9 cellular contexts compared by ENCODE assay signal in genomic region chr1:95384570-95384969, GRCh38.
DNase-seq lines count a peak whose midpoint lies in the region; ATAC-seq, FAIRE-seq and TF ChIP-seq lines count a peak whose summit lies in the region.
"Had no signal": no experiment of that assay in that cellular context is flagged by ENCODE, and none has a peak within 500 bp of the region (broad histone marks: within the 10 kb centered on the region; RNA-seq: fewer than 3 reads in every experiment).

No MANE protein-coding gene starts in this region.

- H3K27me3 ChIP-seq in K562 (ENCODE audit: control insufficient read depth in 2 of 2, insufficient read depth in 2 of 2, low read length in 2 of 2): no peaks in the 10 kb centered on the region

- no peaks in the 10 kb centered on the region for H3K4me1 ChIP-seq in K562 (replicated peaks in 1 of 2; ENCODE audit: control insufficient read depth in 2 of 2, insufficient read depth in 2 of 2, low read length in 2 of 2)

- H3K9ac ChIP-seq in K562 (ENCODE audit: insufficient read depth in 1 of 2, low read depth in 2 of 2, low read length in 2 of 2): no peak overlapping the region

- FAIRE-seq in K562 (lab: Jason Lieb, UNC): peak; percentile 32
- FAIRE-seq: A204.1 had no signal

- intact Hi-C loops in activated CD4-positive, alpha-beta T cell treated with anti-CD3 and anti-CD28 coated beads for 36 hours (cut with DNase I, micrococcal nuclease): no loop called here
- intact Hi-C loops in K562 (cut with micrococcal nuclease): no loop called here

- no peaks in the 10 kb centered on the region for H3K9me1 ChIP-seq in K562 (ENCODE audit: control insufficient read depth, insufficient read depth, low read length)

- no peak overlapping the region for H2AFZ ChIP-seq in K562 (ENCODE audit: low read depth, low read length)

- TF ChIP-seq EP300 in K562 (IDR thresholded peaks at IDR 0.05; ENCODE audit: low read length): no peak

- H3K36me3 ChIP-seq in K562 (ENCODE audit: control insufficient read depth, insufficient read depth, low read length): no peaks in the 10 kb centered on the region

- no peak overlapping the region for H3K4me3 Mint-ChIP-seq in activated CD4-positive, alpha-beta T cell treated with anti-CD3 and anti-CD28 coated beads for 36 hours

- H3K4me3 ChIP-seq in K562: no peak overlapping the region

- no peaks in the 10 kb centered on the region for H3K79me2 ChIP-seq in K562 (ENCODE audit: control insufficient read depth, insufficient read depth, low read length)

- BruUV-seq in K562 (replicated peaks; lab: Mats Ljungman, UMichigan): no TSS peak

- H3K9me3 Mint-ChIP-seq in activated CD4-positive, alpha-beta T cell treated with anti-CD3 and anti-CD28 coated beads for 36 hours (ENCODE audit: low read depth): no peaks in the 10 kb centered on the region

- in situ Hi-C loops in K562 (cut with MboI): no loop called here

- no peaks in the 10 kb centered on the region for H3K36me3 Mint-ChIP-seq in activated CD4-positive, alpha-beta T cell treated with anti-CD3 and anti-CD28 coated beads for 36 hours (ENCODE audit: low read depth)

- H3K27ac Mint-ChIP-seq in activated CD4-positive, alpha-beta T cell treated with anti-CD3 and anti-CD28 coated beads for 36 hours: no peak overlapping the region

- CTCF ChIA-PET in activated CD4-positive, alpha-beta T cell treated with anti-CD3 and anti-CD28 coated beads for 36 hours (lab: Charles Lee): no interaction called here
- CTCF ChIA-PET in K562 (lab: Yijun Ruan, JAX; ENCODE audit: low intra/inter-chr PET ratio): no interaction called here

- no peaks in the 10 kb centered on the region for H3K27me3 Mint-ChIP-seq in activated CD4-positive, alpha-beta T cell treated with anti-CD3 and anti-CD28 coated beads for 36 hours

- peak; percentile 42 for DNase-seq in activated CD4-positive, alpha-beta T cell treated with anti-CD3 and anti-CD28 coated beads for 36 hours
- DNase-seq in activated CD4-positive, alpha-beta T cell treated with anti-CD3 and anti-CD28 coated beads, Interleukin-2, amount 50 U/mL, for 1 hour: no peak
- DNase-seq in LoVo (ENCODE audit: low spot score): peak; percentile 46
- peak; percentile 18 to 54 (median 29) for DNase-seq in K562 (ENCODE audit: extremely low read depth in 1 of 4, low spot score in 3 of 4)
- peak; percentile 11 for DNase-seq in myocyte (ENCODE audit: low read depth)
- DNase-seq in activated CD4-positive, CD25-positive, alpha-beta regulatory T cell (lab: John Stamatoyannopoulos, UW): no peak
- no peak for DNase-seq in activated gamma-delta T cell (lab: John Stamatoyannopoulos, UW)

- no peaks in the 10 kb centered on the region for H3K4me1 Mint-ChIP-seq in activated CD4-positive, alpha-beta T cell treated with anti-CD3 and anti-CD28 coated beads for 36 hours

- POLR2A ChIA-PET in activated CD4-positive, alpha-beta T cell treated with anti-CD3 and anti-CD28 coated beads for 36 hours (lab: Charles Lee): no interaction called here
- POLR2A ChIA-PET in K562 (lab: Yijun Ruan, JAX): no interaction called here

- no peak for TF ChIP-seq CTCF in K562 (IDR thresholded peaks at IDR 0.05 in 2 of 3, conservative IDR thresholded peaks at IDR 0.05 in 1 of 3; ENCODE audit: insufficient read depth in 2 of 3, low read depth in 1 of 3, low read length in 3 of 3)

- no peak overlapping the region for H3K4me2 ChIP-seq in K562 (ENCODE audit: insufficient read depth, low read length)

- H3K9me3 ChIP-seq in K562 (replicated peaks; ENCODE audit: control insufficient read depth, insufficient read depth, low read depth, low read length): no peaks in the 10 kb centered on the region

- no peak overlapping the region for H3K27ac ChIP-seq in K562 (ENCODE audit: extremely low read depth, low read depth, low read length)

- no peaks in the 10 kb centered on the region for H4K20me1 ChIP-seq in K562 (replicated peaks; ENCODE audit: control insufficient read depth, insufficient read depth, low read length)

- no peak for ATAC-seq in activated CD4-positive, alpha-beta T cell treated with anti-CD3 and anti-CD28 coated beads for 36 hours
- ATAC-seq in K562 (peak; percentile 77), HG03135 (IDR thresholded peaks at IDR 0.05; ENCODE audit: unreplicated experiment) (no peak)

- no peak for TF ChIP-seq POLR2A in K562 (conservative IDR thresholded peaks at IDR 0.05)

- 0% methylated on average over 3 of the region's 3 CpGs for WGBS in K562 (ENCODE audit: insufficient coverage, low coverage, missing lambda C conversion rate)

- TF ChIP-seq RAD21 in K562 (CRISPR knock-in tag; conservative IDR thresholded peaks at IDR 0.05 in 1 of 2, IDR thresholded peaks at IDR 0.05 in 1 of 2): no peak

TF ChIP-seq in K562, 482 proteins besides CTCF, POLR2A, EP300 and RAD21 (continues in another document):
- TF ChIP-seq ZNF197 (CRISPR knock-in tag; IDR thresholded peaks at IDR 0.05; ENCODE audit: low read depth) (no peak), ZNF583 (CRISPR knock-in tag; IDR thresholded peaks at IDR 0.05) (no peak), FOXJ3 (CRISPR knock-in tag; IDR thresholded peaks at IDR 0.05) (no peak), CBX3 (IDR thresholded peaks at IDR 0.05; ENCODE audit: borderline replicate concordance in 1 of 2, low read length in 2 of 2) (peak in 1 of 2 experiments; percentile 10; a peak in 1 of 3 replicates), EHMT2 (IDR thresholded peaks at IDR 0.05) (peak; percentile 94), MXI1 (IDR thresholded peaks at IDR 0.05; ENCODE audit: low read depth, low read length) (no peak), ZNF384 (IDR thresholded peaks at IDR 0.05; ENCODE audit: low read depth, low read length) (no peak), HCFC1 (IDR thresholded peaks at IDR 0.05; ENCODE audit: low read depth, low read length) (no peak), MBD1 (CRISPR knock-in tag; IDR thresholded peaks at IDR 0.05) (no peak), MITF (IDR thresholded peaks at IDR 0.05) (0 out of 2 replicates have a peak, but pooled peaks have one; percentile 18), LEF1 (IDR thresholded peaks at IDR 0.05) (0 out of 2 replicates have a peak, but pooled peaks have one; percentile 33), MEIS2 (IDR thresholded peaks at IDR 0.05; ENCODE audit: partially characterized antibody) (no peak), HLTF (IDR thresholded peaks at IDR 0.05) (no peak), MLX (CRISPR knock-in tag; conservative IDR thresholded peaks at IDR 0.05) (no peak), STAG1 (CRISPR knock-in tag; IDR thresholded peaks at IDR 0.05; ENCODE audit: borderline replicate concordance) (no peak), ZC3H8 (IDR thresholded peaks at IDR 0.05) (no peak), TCF7 (IDR thresholded peaks at IDR 0.05; ENCODE audit: borderline replicate concordance) (peak; percentile 70; the same call in 1 of the 2 replicates), ZNF561 (CRISPR knock-in tag; conservative IDR thresholded peaks at IDR 0.05) (no peak)

Comparison
In these comparisons a context has a peak if more than half of its experiments do, and no peak if none do; other contexts are left out.
1. DNase-seq: peak in activated CD4-positive, alpha-beta T cell treated with anti-CD3 and anti-CD28 coated beads for 36 hours (single experiment), LoVo (single experiment), K562 (4 of 4) and myocyte (single experiment); none in activated CD4-positive, alpha-beta T cell treated with anti-CD3 and anti-CD28 coated beads, Interleukin-2, amount 50 U/mL, for 1 hour (single experiment), activated CD4-positive, CD25-positive, alpha-beta regulatory T cell (0 of 4) and activated gamma-delta T cell (single experiment).